ENCODE assay signal across 8 cellular contexts in genomic region chr15:40878785-40879184, GRCh38. TPM values are rescaled to one million over a fixed set of nuclear protein-coding genes. Genes with fewer than 3 reads are reported as not detected.
DNase-seq lines count a peak whose midpoint lies in the region; ATAC-seq lines count a peak whose summit lies in the region.

No MANE protein-coding gene starts in this region.

- DNase-seq in activated CD4-positive, CD25-positive, alpha-beta regulatory T cell treated with anti-CD3 and anti-CD28 coated beads, Interleukin-2, amount 50 U/mL, for 72 hours, result no peak
- peak; percentile 63 for DNase-seq in astrocyte of the hippocampus (ENCODE audit: low read depth, low spot score)
- DNase-seq in renal cortical epithelial cell (ENCODE audit: low read depth), result peak; percentile 97
- no peak for DNase-seq in NCI-H1436 treated with DMSO at 0.1 percent for 48 hours (lab: John Stamatoyannopoulos, UW)

- peak; percentile 92 to 94 for ATAC-seq in activated CD4-positive, CD25-positive, alpha-beta regulatory T cell treated with anti-CD3 and anti-CD28 coated beads, Interleukin-2, amount 50 U/mL, for 24 hours
- ATAC-seq in HG03175 (IDR thresholded peaks at IDR 0.05; ENCODE audit: unreplicated experiment), result peak; percentile 54
- no peak for ATAC-seq in GM21367 (IDR thresholded peaks at IDR 0.05; ENCODE audit: unreplicated experiment)
- ATAC-seq in HG02981 (IDR thresholded peaks at IDR 0.05; ENCODE audit: unreplicated experiment), result no peak

RNA-seq across cellular contexts. Expression of gene RHOV, which starts 4.8 kb away (rescaled TPM):
- 0.45 and 1.6 TPM in 2 replicates for total RNA-seq in renal cortical epithelial cell

RNA-seq across cellular contexts. Expression of gene VPS18, which starts 15.5 kb away (rescaled TPM):
- total RNA-seq in renal cortical epithelial cell, result 52.7 and 62.3 TPM in 2 replicates

RNA-seq across cellular contexts. Expression of gene SPINT1, which starts 34.9 kb away (rescaled TPM):
- 144 and 235 TPM in 2 replicates for total RNA-seq in renal cortical epithelial cell

RNA-seq across cellular contexts. Expression of gene PPP1R14D, which starts 50.3 kb away (rescaled TPM):
- not detected in 2 replicates for total RNA-seq in renal cortical epithelial cell

RNA-seq across cellular contexts. Expression of gene DLL4, which starts 50.4 kb away (rescaled TPM):
- total RNA-seq in renal cortical epithelial cell, result 0.15 and 0.17 TPM in 2 replicates

Comparison
In these comparisons a context has a peak if more than half of its experiments do, and no peak if none do; other contexts are left out.
1. ATAC-seq: peak in activated CD4-positive, CD25-positive, alpha-beta regulatory T cell treated with anti-CD3 and anti-CD28 coated beads, Interleukin-2, amount 50 U/mL, for 24 hours (2 of 2) and HG03175 (single experiment); none in GM21367 (single experiment) and HG02981 (single experiment).
2. DNase-seq: peak in astrocyte of the hippocampus (single experiment) and renal cortical epithelial cell (single experiment); none in activated CD4-positive, CD25-positive, alpha-beta regulatory T cell treated with anti-CD3 and anti-CD28 coated beads, Interleukin-2, amount 50 U/mL, for 72 hours (single experiment) and NCI-H1436 treated with DMSO at 0.1 percent for 48 hours (single experiment).